ENCODE assay signal across 8 cellular contexts in the genomic region with DNA sequence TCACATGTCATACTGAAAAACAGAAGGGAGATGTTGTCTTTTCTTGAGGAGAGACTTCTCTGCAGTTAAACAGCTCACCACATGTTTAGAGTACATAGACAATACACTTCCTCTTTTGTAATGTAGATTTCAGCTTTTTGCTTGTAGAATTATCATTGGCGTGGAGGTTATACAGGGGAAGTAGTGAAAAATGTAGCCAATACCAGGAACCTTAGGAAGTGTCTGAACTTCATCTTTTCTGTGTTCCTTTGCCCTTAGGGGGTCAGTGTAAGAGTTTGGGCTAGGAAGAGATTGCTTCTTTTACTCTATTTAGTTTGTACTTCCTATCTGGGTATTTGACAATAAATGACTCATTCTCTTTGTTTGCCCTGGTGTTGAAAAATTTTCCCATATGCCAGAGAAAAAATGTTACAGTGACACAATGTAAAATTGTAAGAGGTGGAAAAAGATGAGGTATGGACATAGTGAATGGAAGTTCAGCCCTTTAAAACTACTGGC. TPM values are rescaled to one million over a fixed set of nuclear protein-coding genes. Genes with fewer than 3 reads are reported as not detected.
DNase-seq lines count a peak whose midpoint lies in the region; ATAC-seq, FAIRE-seq and TF ChIP-seq lines count a peak whose summit lies in the region.

No MANE protein-coding gene starts in this region.

- no peaks in the 10 kb centered on the region for H3K27me3 ChIP-seq in GM12878 (replicated peaks in 1 of 2; ENCODE audit: control insufficient read depth in 2 of 2, insufficient read depth in 2 of 2, low read length in 1 of 2)

- RAD21 ChIA-PET in GM12878 (lab: Charles Lee; ENCODE audit: unreplicated experiment): interaction anchor here (2.2 kb wide), 1 partner anchor 216 kb away, joined by 8 read pairs; no protein-coding TSS in a partner anchor

- no peaks in the 10 kb centered on the region for H3K9me3 ChIP-seq in GM12878 (replicated peaks; ENCODE audit: control insufficient read depth, insufficient read depth, low read length)

- CTCF ChIA-PET in GM12878 (lab: Yijun Ruan, JAX): interaction anchor here (0.8 to 1.8 kb wide), 4 partner anchors 9 to 216 kb away, joined by 3 to 5 read pairs (median 4); no protein-coding TSS in a partner anchor

- H2AFZ ChIP-seq in GM12878 (ENCODE audit: control insufficient read depth, low read depth, low read length): no peak overlapping the region

- intact Hi-C loops in GM12878 (cut with micrococcal nuclease; ENCODE audit: unreplicated experiment): loop anchor here (10.0 kb wide), 1 partner anchor 205 kb away; no protein-coding TSS in a partner anchor
- intact Hi-C loops in sciatic nerve (cut with DNase I): no loop called here

- peak; percentile 7 for FAIRE-seq in GM12878 (lab: Jason Lieb, UNC)
- no peak for FAIRE-seq in D721Med (lab: Jason Lieb, UNC)

- no peak for TF ChIP-seq CTCF in GM12878 (IDR thresholded peaks at IDR 0.05 in 2 of 3, conservative IDR thresholded peaks at IDR 0.05 in 1 of 3; ENCODE audit: control insufficient read depth in 2 of 3, extremely low read depth in 1 of 3, insufficient read depth in 1 of 3, low read depth in 3 of 3, low read length in 3 of 3)
- TF ChIP-seq CTCF in D721Med (IDR thresholded peaks at IDR 0.05; ENCODE audit: insufficient read depth, missing control alignments): no peak

- no peak overlapping the region for H3K9ac ChIP-seq in GM12878 (ENCODE audit: control insufficient read depth, insufficient read depth, low read length)

- no peaks in the 10 kb centered on the region; the same call in 1 of the 2 replicates for H4K20me1 ChIP-seq in GM12878 (ENCODE audit: control insufficient read depth, insufficient read depth)

- TF ChIP-seq EP300 in GM12878 (IDR thresholded peaks at IDR 0.05; ENCODE audit: borderline replicate concordance in 1 of 2, control insufficient read depth in 1 of 2, low read depth in 2 of 2, low read length in 2 of 2): no peak

- SMC1A ChIA-PET in GM12878 (lab: Charles Lee; ENCODE audit: uncharacterized antibody, unreplicated experiment): interaction anchor here (1.0 to 1.4 kb wide), 3 partner anchors 11 to 216 kb away, joined by 3 to 6 read pairs (median 4); a partner anchor contains a TSS

- DNase-seq in GM12878 (ENCODE audit: low read depth, low spot score): no peak
- no peak for DNase-seq in sciatic nerve (ENCODE audit: low spot score)
- DNase-seq in D721Med (ENCODE audit: insufficient read length, low spot score): no peak
- no peak for DNase-seq in NOMO-1 treated with dmso at 0.1 percent for 144 hours (lab: John Stamatoyannopoulos, UW; ENCODE audit: unreplicated experiment)
- no peak for DNase-seq in NCI-H774 (lab: John Stamatoyannopoulos, UW)

- no peak overlapping the region for H3K27ac ChIP-seq in GM12878 (ENCODE audit: control insufficient read depth, insufficient read depth)

- ATAC-seq in GM19438 (IDR thresholded peaks at IDR 0.05; ENCODE audit: low read depth, unreplicated experiment) (peak; percentile 82), HG03439 (IDR thresholded peaks at IDR 0.05; ENCODE audit: unreplicated experiment) (peak; percentile 69), GM12878 (peak; percentile 85), sciatic nerve (peak; percentile 69), HG03196 (IDR thresholded peaks at IDR 0.05; ENCODE audit: unreplicated experiment) (no peak)

- H3K4me3 ChIP-seq in GM12878: no peak overlapping the region

- BruUV-seq in GM12878 (replicated peaks; lab: Mats Ljungman, UMichigan): no TSS peak

- POLR2A ChIA-PET in GM12878 (lab: Charles Lee): no interaction called here

- in situ Hi-C loops in GM12878 (cut with MboI): no loop called here

- no peak for TF ChIP-seq RAD21 in GM12878 (IDR thresholded peaks at IDR 0.05; ENCODE audit: insufficient read depth, low read depth, low read length)

- no peak overlapping the region; the same call in 1 of the 2 replicates for H3K4me2 ChIP-seq in GM12878 (ENCODE audit: control insufficient read depth, insufficient read depth)

- TF ChIP-seq POLR2A in GM12878 (IDR thresholded peaks at IDR 0.05; ENCODE audit: low read depth, low read length): no peak

- WGBS in GM12878 (ENCODE audit: insufficient coverage, insufficient replicate concordance, low lambda C conversion rate, missing lambda C conversion rate): 30% methylated on average over 1 of the region's 1 CpG

- H3K79me2 ChIP-seq in GM12878 (ENCODE audit: control insufficient read depth, insufficient read depth, low read length): no peaks in the 10 kb centered on the region

- H3K4me1 ChIP-seq in GM12878 (ENCODE audit: control insufficient read depth, insufficient read depth, low read length): peaks cover 10% of the 10 kb centered on the region

- no peaks in the 10 kb centered on the region for H3K36me3 ChIP-seq in GM12878 (ENCODE audit: control insufficient read depth in 2 of 2, insufficient read depth in 2 of 2, low read length in 1 of 2)

TF ChIP-seq in GM12878, 131 proteins besides CTCF, POLR2A, EP300 and RAD21:
- peak; percentile 47 for TF ChIP-seq RUNX3 (IDR thresholded peaks at IDR 0.05; ENCODE audit: low read length)
- no peak for TF ChIP-seq POU2F2 (IDR thresholded peaks at IDR 0.05; ENCODE audit: borderline replicate concordance, low read depth, low read length)
- TF ChIP-seq ZNF24 (IDR thresholded peaks at IDR 0.05): no peak
- TF ChIP-seq, protein P1, sequence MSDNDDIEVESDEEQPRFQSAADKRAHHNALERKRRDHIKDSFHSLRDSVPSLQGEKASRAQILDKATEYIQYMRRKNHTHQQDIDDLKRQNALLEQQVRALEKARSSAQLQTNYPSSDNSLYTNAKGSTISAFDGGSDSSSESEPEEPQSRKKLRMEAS (IDR thresholded peaks at IDR 0.05; ENCODE audit: low read depth, low read length): no peak
- TF ChIP-seq JUNB (IDR thresholded peaks at IDR 0.05): 0 out of 2 replicates have a peak, but pooled peaks have one; percentile 4
- TF ChIP-seq EGR1 (IDR thresholded peaks at IDR 0.05; ENCODE audit: borderline replicate concordance in 1 of 2, low read depth in 2 of 2, low read length in 2 of 2): no peak
- peak; percentile 97 for TF ChIP-seq SPI1 (IDR thresholded peaks at IDR 0.05; ENCODE audit: borderline replicate concordance, insufficient read depth, low read depth, low read length)

RNA-seq across cellular contexts. Expression of a gene that starts 21.0 kb away (rescaled TPM):
- not detected in 2 replicates for total RNA-seq in GM12878 (2013; cell fraction: nucleolus; rRNA removed)
- 0.06 and 0.22 TPM in 2 replicates for total RNA-seq in GM12878 (2014; rRNA removed)
- 0.09 and 0.14 TPM in 2 replicates for total RNA-seq in GM12878 (2014; rRNA removed; fragmentation: Illumina TruSeq; extraction: Trizol)
- total RNA-seq in GM12878 (2021): 0.15 and 0.19 TPM in 2 replicates
- 0.08 TPM for polyA plus RNA-seq in GM12878 (2011; ENCODE audit: low read depth)
- polyA plus RNA-seq in GM12878 (2011; rRNA removed): 0.03 TPM in 1 of 2 replicates, not detected in the other
- 0.03 and 0.12 TPM in 2 replicates for polyA plus RNA-seq in GM12878 (2011; cell fraction: cytosol; rRNA removed)
- 0.07 and 0.19 TPM in 2 replicates for polyA plus RNA-seq in GM12878 (2011; cell fraction: nucleus; rRNA removed)
- 0.20 and 0.27 TPM in 2 replicates for polyA plus RNA-seq in GM12878 (2012)
- polyA plus RNA-seq in GM12878 (2014; fragmentation: Illumina TruSeq; extraction: Trizol): 0.03 and 0.06 TPM in 2 replicates
- polyA plus RNA-seq in GM12878 (2014; fragmentation: Nextera tagmentation; extraction: Ambion mirVana): under 1 TPM; 0.04 to 0.08 TPM
- 0.16 and 0.47 TPM in 2 replicates for polyA plus RNA-seq in GM12878 (2014; rRNA removed)
- under 1 TPM in 1 of 2 experiments, not detected in 1; 0.13 TPM for polyA plus RNA-seq in GM12878 (2016; fragmentation: Nextera tagmentation; extraction: Ambion mirVana)
- 0.07 TPM in 1 of 2 replicates, not detected in the other for polyA minus RNA-seq in GM12878 (2011; rRNA and poly(A)+ RNA removed)
- not detected in 2 replicates for polyA minus RNA-seq in GM12878 (2011; cell fraction: cytosol; rRNA and poly(A)+ RNA removed)
- not detected in 2 replicates for polyA minus RNA-seq in GM12878 (2011; cell fraction: nucleus; rRNA and poly(A)+ RNA removed)
- 4.0 TPM for total RNA-seq in sciatic nerve

RNA-seq across cellular contexts. Expression of a gene that starts 35.6 kb away (rescaled TPM):
- total RNA-seq in GM12878 (2013; cell fraction: nucleolus; rRNA removed): 2.9 and 3.3 TPM in 2 replicates
- total RNA-seq in GM12878 (2014; rRNA removed) (1.0 and 2.0 TPM in 2 replicates), GM12878 (2014; rRNA removed; fragmentation: Illumina TruSeq; extraction: Trizol) (1.5 and 1.7 TPM in 2 replicates), GM12878 (2021) (0.98 and 1.3 TPM in 2 replicates), sciatic nerve (1.4 TPM)
- 0.49 TPM for polyA plus RNA-seq in GM12878 (2011; ENCODE audit: low read depth)
- polyA plus RNA-seq in GM12878 (2011; rRNA removed) (1.5 and 1.9 TPM in 2 replicates), GM12878 (2014; fragmentation: Illumina TruSeq; extraction: Trizol) (0.38 and 0.69 TPM in 2 replicates), GM12878 (2014; fragmentation: Nextera tagmentation; extraction: Ambion mirVana) (under 1 TPM in 1 of 2 experiments, not detected in 1; 0.22 TPM), GM12878 (2014; rRNA removed) (2.1 and 2.2 TPM in 2 replicates), GM12878 (2016; fragmentation: Nextera tagmentation; extraction: Ambion mirVana) (under 1 TPM; 0.66 to 0.88 TPM)
- 0.55 and 0.94 TPM in 2 replicates for polyA plus RNA-seq in GM12878 (2011; cell fraction: cytosol; rRNA removed)
- 3.2 and 3.3 TPM in 2 replicates for polyA plus RNA-seq in GM12878 (2011; cell fraction: nucleus; rRNA removed)
- 0.54 and 0.67 TPM in 2 replicates for polyA plus RNA-seq in GM12878 (2012)
- polyA minus RNA-seq in GM12878 (2011; rRNA and poly(A)+ RNA removed): 1.8 and 2.3 TPM in 2 replicates
- polyA minus RNA-seq in GM12878 (2011; cell fraction: cytosol; rRNA and poly(A)+ RNA removed): 0.73 TPM in 1 of 2 replicates, not detected in the other
- 3.9 and 7.8 TPM in 2 replicates for polyA minus RNA-seq in GM12878 (2011; cell fraction: nucleus; rRNA and poly(A)+ RNA removed)

RNA-seq across cellular contexts. Expression of a gene that starts 36.0 kb away (rescaled TPM):
- 4.5 and 7.0 TPM in 2 replicates for total RNA-seq in GM12878 (2013; cell fraction: nucleolus; rRNA removed)
- total RNA-seq in GM12878 (2014; rRNA removed) (29.0 and 34.5 TPM in 2 replicates), GM12878 (2014; rRNA removed; fragmentation: Illumina TruSeq; extraction: Trizol) (5.6 and 6.1 TPM in 2 replicates), GM12878 (2021) (28.0 and 30.6 TPM in 2 replicates), sciatic nerve (1.5 TPM)
- polyA plus RNA-seq in GM12878 (2011; ENCODE audit: low read depth): 3.2 TPM
- polyA plus RNA-seq in GM12878 (2011; rRNA removed) (5.3 and 6.3 TPM in 2 replicates), GM12878 (2014; fragmentation: Illumina TruSeq; extraction: Trizol) (3.9 and 8.8 TPM in 2 replicates), GM12878 (2014; fragmentation: Nextera tagmentation; extraction: Ambion mirVana) (1 to 10 TPM in 1 of 2 experiments, under 1 TPM in 1; 0.84 to 2.3 TPM), GM12878 (2014; rRNA removed) (40.1 and 48.7 TPM in 2 replicates), GM12878 (2016; fragmentation: Nextera tagmentation; extraction: Ambion mirVana) (10 to 100 TPM; 32.1 to 41.2 TPM)
- 10.1 and 22.5 TPM in 2 replicates for polyA plus RNA-seq in GM12878 (2011; cell fraction: cytosol; rRNA removed)
- polyA plus RNA-seq in GM12878 (2011; cell fraction: nucleus; rRNA removed): 13.3 and 21.0 TPM in 2 replicates
- polyA plus RNA-seq in GM12878 (2012): 20.0 and 21.9 TPM in 2 replicates
- 2.9 and 3.0 TPM in 2 replicates for polyA minus RNA-seq in GM12878 (2011; rRNA and poly(A)+ RNA removed)
- polyA minus RNA-seq in GM12878 (2011; cell fraction: cytosol; rRNA and poly(A)+ RNA removed): 5.7 and 6.1 TPM in 2 replicates
- polyA minus RNA-seq in GM12878 (2011; cell fraction: nucleus; rRNA and poly(A)+ RNA removed): 4.4 and 11.1 TPM in 2 replicates
